ENCODE assay signal across 10 cellular contexts in the genomic region with DNA sequence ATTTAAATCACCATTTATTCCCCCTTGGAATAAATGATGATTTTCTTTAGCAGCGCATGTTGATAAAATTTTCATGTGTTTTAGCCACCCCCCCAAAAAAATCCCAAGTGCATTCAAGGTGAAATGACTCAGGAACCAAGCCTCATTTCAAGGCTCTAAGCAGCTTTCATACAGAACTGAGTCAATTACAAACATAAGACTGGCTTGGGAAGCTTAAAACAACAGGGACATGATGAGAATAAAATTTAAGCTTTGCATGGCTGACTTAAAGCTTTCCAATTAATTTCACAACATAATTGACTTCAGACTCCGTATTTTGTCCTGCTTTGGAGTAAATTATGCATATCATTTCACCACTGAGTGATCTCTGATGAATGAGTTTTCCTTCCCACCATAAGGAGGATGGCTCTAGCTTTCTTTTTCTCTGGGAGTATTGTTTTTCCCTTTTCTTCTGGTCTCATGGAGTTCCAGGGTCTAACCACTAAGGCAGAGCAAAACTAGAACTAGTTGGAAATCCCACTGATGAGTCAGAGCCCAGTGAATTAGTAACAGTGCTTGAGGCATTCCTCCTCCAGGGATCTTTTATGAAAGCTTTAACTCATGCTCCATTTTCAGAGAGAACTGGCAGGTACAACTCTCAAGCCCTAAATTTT.
A peak's percentile ranks its signal among the peaks of the same experiment; 100 is the strongest.
DNase-seq lines count a peak whose midpoint lies in the region; ATAC-seq and TF ChIP-seq lines count a peak whose summit lies in the region.
"Had no signal": no experiment of that assay in that cellular context is flagged by ENCODE, and none has a peak within 500 bp of the region (broad histone marks: within the 10 kb centered on the region; RNA-seq: fewer than 3 reads in every experiment).

No MANE protein-coding gene starts in this region.

- no peaks in the 10 kb centered on the region for H3K27me3 Mint-ChIP-seq in activated naive CD8-positive, alpha-beta T cell
- H3K27me3 Mint-ChIP-seq in activated naive CD8-positive, alpha-beta T cell treated with anti-CD3 and anti-CD28 coated beads for 36 hours, result no peaks in the 10 kb centered on the region
- H3K27me3 Mint-ChIP-seq: naive B cell had no signal

- ATAC-seq in foreskin keratinocyte (peak; percentile 94), HG02885 (IDR thresholded peaks at IDR 0.05; ENCODE audit: poor library complexity, unreplicated experiment) (no peak), GM21515 (IDR thresholded peaks at IDR 0.05; ENCODE audit: unreplicated experiment) (no peak)

- no peaks in the 10 kb centered on the region for H3K27me3 ChIP-seq in foreskin keratinocyte
- no peaks in the 10 kb centered on the region for H3K27me3 ChIP-seq in transverse colon

- no peaks in the 10 kb centered on the region for H3K36me3 Mint-ChIP-seq in activated naive CD8-positive, alpha-beta T cell
- H3K36me3 Mint-ChIP-seq in activated naive CD8-positive, alpha-beta T cell treated with anti-CD3 and anti-CD28 coated beads for 36 hours, result peaks cover 12% of the 10 kb centered on the region
- H3K36me3 Mint-ChIP-seq: naive B cell had no signal

- DNase-seq in activated naive CD8-positive, alpha-beta T cell treated with anti-CD3 and anti-CD28 coated beads for 36 hours, result no peak
- peak; percentile 23 for DNase-seq in SW480 (ENCODE audit: low spot score)
- peak; percentile 79 to 86 for DNase-seq in foreskin keratinocyte
- no peak for DNase-seq in transverse colon
- no peak for DNase-seq in nucleus accumbens (lab: John Stamatoyannopoulos, UW)
- DNase-seq: activated T-cell treated with anti-CD3 and anti-CD28 coated beads, Interleukin-2, amount 50 U/mL, for 72 hours; naive B cell had no signal

- H3K4me1 ChIP-seq in foreskin keratinocyte, result peaks cover 38% of the 10 kb centered on the region
- peaks cover 26 to 53% (median 35%) of the 10 kb centered on the region in 4 donors for H3K4me1 ChIP-seq in transverse colon

- H3K36me3 ChIP-seq in transverse colon, result no peaks in the 10 kb centered on the region

- intact Hi-C loops in transverse colon (cut with DNase I; ENCODE audit: low total_unique reads), result no loop called here

- WGBS in transverse colon (ENCODE audit: low coverage in 1 of 2), 2 donors, result 74 to 86% methylated on average over 2 of the region's 2 CpGs

- peaks cover 64% of the 10 kb centered on the region for H3K4me1 Mint-ChIP-seq in activated naive CD8-positive, alpha-beta T cell (ENCODE audit: low read depth)
- peaks cover 53% of the 10 kb centered on the region for H3K4me1 Mint-ChIP-seq in activated naive CD8-positive, alpha-beta T cell treated with anti-CD3 and anti-CD28 coated beads for 36 hours

- H3K4me3 Mint-ChIP-seq in activated naive CD8-positive, alpha-beta T cell, result no peak overlapping the region
- no peak overlapping the region for H3K4me3 Mint-ChIP-seq in activated naive CD8-positive, alpha-beta T cell treated with anti-CD3 and anti-CD28 coated beads for 36 hours
- H3K4me3 Mint-ChIP-seq: activated T-cell treated with anti-CD3 and anti-CD28 coated beads, Interleukin-2, amount 50 U/mL, for 72 hours; naive B cell had no signal

- no peaks in the 10 kb centered on the region for H3K9me3 Mint-ChIP-seq in activated naive CD8-positive, alpha-beta T cell (ENCODE audit: low read depth)
- H3K9me3 Mint-ChIP-seq in activated naive CD8-positive, alpha-beta T cell treated with anti-CD3 and anti-CD28 coated beads for 36 hours, result peaks cover 12% of the 10 kb centered on the region

- no peak for TF ChIP-seq EP300 in transverse colon (IDR thresholded peaks at IDR 0.05; ENCODE audit: low read depth)

- TF ChIP-seq POLR2A in transverse colon (IDR thresholded peaks at IDR 0.05), result no peak

- in situ Hi-C loops in transverse colon (cut with MboI; ENCODE audit: low pct_ligation_motif_present in 1 of 4, low pct_unique_long_range_greater_than_20kb in 1 of 4, low sequenced_read_pairs in 3 of 4), result loop anchor here in 1 of 4 donors (25.0 kb wide), 1 partner anchor 641 kb away; a partner anchor contains a TSS

- peak overlapping the region; percentile 79 for H3K27ac Mint-ChIP-seq in activated naive CD8-positive, alpha-beta T cell
- H3K27ac Mint-ChIP-seq in activated naive CD8-positive, alpha-beta T cell treated with anti-CD3 and anti-CD28 coated beads for 36 hours, result no peak overlapping the region
- H3K27ac Mint-ChIP-seq: activated T-cell treated with anti-CD3 and anti-CD28 coated beads, Interleukin-2, amount 50 U/mL, for 72 hours; naive B cell had no signal

- H3K27ac ChIP-seq in foreskin keratinocyte (peak overlapping the region; percentile 80), transverse colon (peak overlapping the region; percentile 47 to 67 (median 56))

- TF ChIP-seq CTCF in foreskin keratinocyte (conservative IDR thresholded peaks at IDR 0.05) (peak; percentile 12), transverse colon (IDR thresholded peaks at IDR 0.05) (peak in 1 of 5 experiments; percentile 18)

- H3K9me3 ChIP-seq in transverse colon, result peaks cover 0 to 11% of the 10 kb centered on the region in 2 donors

- no peak overlapping the region for H3K4me3 ChIP-seq in transverse colon

Comparison
In these comparisons a context has a peak if more than half of its experiments do, and no peak if none do; other contexts are left out.
1. DNase-seq: peak in SW480 (single experiment) and foreskin keratinocyte (2 of 2); none in activated naive CD8-positive, alpha-beta T cell treated with anti-CD3 and anti-CD28 coated beads for 36 hours (single experiment), transverse colon (single experiment) and nucleus accumbens (0 of 56).